In genomic region chr13:43363156-43363918, GRCh38 we compare ENCODE assay signal across 12 cellular contexts.
DNase-seq lines count a peak whose midpoint lies in the region; ATAC-seq, FAIRE-seq and TF ChIP-seq lines count a peak whose summit lies in the region.
"Had no signal": no experiment of that assay in that cellular context is flagged by ENCODE, and none has a peak within 500 bp of the region (broad histone marks: within the 10 kb centered on the region; RNA-seq: fewer than 3 reads in every experiment).

No MANE protein-coding gene starts in this region.

- no peak for ATAC-seq in gastrocnemius medialis
- ATAC-seq in stimulated activated effector memory CD8-positive, alpha-beta T cell treated with anti-CD3 and anti-CD28 coated beads, Interleukin-12 subunit alpha, Interleukin-12 subunit beta, amount 100 ng/mL, for 72 hours, result no peak
- ATAC-seq: mucosa of descending colon had no signal

- no peak for TF ChIP-seq POLR2A in gastrocnemius medialis (IDR thresholded peaks at IDR 0.05)

- no peaks in the 10 kb centered on the region for H3K27me3 ChIP-seq in gastrocnemius medialis
- H3K27me3 ChIP-seq in WERI-Rb-1 (ENCODE audit: insufficient read depth, low read depth, severe bottlenecking), result no peaks in the 10 kb centered on the region

- TF ChIP-seq CTCF in fibroblast of pulmonary artery (IDR thresholded peaks at IDR 0.05; ENCODE audit: low read length, missing control alignments), result no peak
- no peak for TF ChIP-seq CTCF in gastrocnemius medialis (IDR thresholded peaks at IDR 0.05 in 4 of 5, conservative IDR thresholded peaks at IDR 0.05 in 1 of 5)
- TF ChIP-seq CTCF in WERI-Rb-1 (IDR thresholded peaks at IDR 0.05; ENCODE audit: low read depth, low read length), result no peak
- no peak for TF ChIP-seq CTCF in D721Med (IDR thresholded peaks at IDR 0.05; ENCODE audit: insufficient read depth, missing control alignments)

- H3K4me1 Mint-ChIP-seq in stimulated activated effector memory CD8-positive, alpha-beta T cell treated with anti-CD3 and anti-CD28 coated beads, Interleukin-12 subunit alpha, Interleukin-12 subunit beta, amount 100 ng/mL, for 72 hours, result peaks cover 5% of the 10 kb centered on the region

- no peak for FAIRE-seq in D721Med (lab: Jason Lieb, UNC)
- FAIRE-seq: TTC549 had no signal

- intact Hi-C loops in gastrocnemius medialis (cut with DNase I; ENCODE audit: low total_unique reads), result loop anchor here (10.0 kb wide), 1 partner anchor 151 kb away; no protein-coding TSS in a partner anchor

- in situ Hi-C loops in gastrocnemius medialis (cut with MboI; ENCODE audit: low sequenced_read_pairs in 4 of 4), result no loop called here

- no peak overlapping the region for H3K27ac Mint-ChIP-seq in stimulated activated effector memory CD8-positive, alpha-beta T cell treated with anti-CD3 and anti-CD28 coated beads, Interleukin-12 subunit alpha, Interleukin-12 subunit beta, amount 100 ng/mL, for 72 hours

- H3K9me3 ChIP-seq in gastrocnemius medialis (no peaks in the 10 kb centered on the region), WERI-Rb-1 (ENCODE audit: severe bottlenecking) (no peaks in the 10 kb centered on the region)
- H3K9me3 ChIP-seq: mucosa of descending colon had no signal

- peak overlapping the region; percentile 29 to 60 (median 52) for H3K27ac ChIP-seq in gastrocnemius medialis
- no peak overlapping the region for H3K27ac ChIP-seq in WERI-Rb-1

- no peaks in the 10 kb centered on the region for H3K36me3 Mint-ChIP-seq in stimulated activated effector memory CD8-positive, alpha-beta T cell treated with anti-CD3 and anti-CD28 coated beads, Interleukin-12 subunit alpha, Interleukin-12 subunit beta, amount 100 ng/mL, for 72 hours

- peaks cover 40 to 42% of the 10 kb centered on the region in 2 donors for H3K4me1 ChIP-seq in gastrocnemius medialis

- H3K36me3 ChIP-seq in gastrocnemius medialis (no peaks in the 10 kb centered on the region), WERI-Rb-1 (no peaks in the 10 kb centered on the region)

- no peak overlapping the region for H3K4me3 Mint-ChIP-seq in stimulated activated effector memory CD8-positive, alpha-beta T cell treated with anti-CD3 and anti-CD28 coated beads, Interleukin-12 subunit alpha, Interleukin-12 subunit beta, amount 100 ng/mL, for 72 hours

- H3K4me3 ChIP-seq in fibroblast of pulmonary artery (replicated peaks; ENCODE audit: low read depth, low read length) (no peak overlapping the region), gastrocnemius medialis (peak overlapping the region in 1 of 4 donors; percentile 40), WERI-Rb-1 (ENCODE audit: low read depth, low read length) (no peak overlapping the region)
- H3K4me3 ChIP-seq: mucosa of descending colon had no signal

- no peaks in the 10 kb centered on the region for H3K9me3 Mint-ChIP-seq in stimulated activated effector memory CD8-positive, alpha-beta T cell treated with anti-CD3 and anti-CD28 coated beads, Interleukin-12 subunit alpha, Interleukin-12 subunit beta, amount 100 ng/mL, for 72 hours

- DNase-seq in COLO668 (lab: John Stamatoyannopoulos, UW; ENCODE audit: unreplicated experiment) (peak; percentile 43), NCI-H524 (lab: John Stamatoyannopoulos, UW) (peak; percentile 7 to 60), fibroblast of pulmonary artery (ENCODE audit: low read depth) (peak; percentile 67), gastrocnemius medialis (no peak), WERI-Rb-1 (no peak), D721Med (ENCODE audit: insufficient read length, low spot score) (no peak)
- DNase-seq in stimulated activated effector memory CD8-positive, alpha-beta T cell treated with anti-CD3 and anti-CD28 coated beads, Interleukin-12 subunit alpha, Interleukin-12 subunit beta, amount 100 ng/mL, for 72 hours (ENCODE audit: low spot score in 2 of 2), result no peak
- DNase-seq in activated CD4-positive, CD25-positive, alpha-beta regulatory T cell (lab: John Stamatoyannopoulos, UW), result no peak
- DNase-seq: mucosa of descending colon, NCI-H2171 treated with DMSO at 0.1 percent for 48 hours, RPMI8226 had no signal

Comparison
In these comparisons a context has a peak if more than half of its experiments do, and no peak if none do; other contexts are left out.
1. DNase-seq: peak in COLO668 (single experiment), NCI-H524 (2 of 2) and fibroblast of pulmonary artery (single experiment); none in gastrocnemius medialis (0 of 2), WERI-Rb-1 (single experiment), stimulated activated effector memory CD8-positive, alpha-beta T cell treated with anti-CD3 and anti-CD28 coated beads, Interleukin-12 subunit alpha, Interleukin-12 subunit beta, amount 100 ng/mL, for 72 hours (0 of 2), activated CD4-positive, CD25-positive, alpha-beta regulatory T cell (0 of 4) and D721Med (single experiment).